In genomic region chr6:164185342-164185920, GRCh38 we compare ENCODE assay signal across 27 cellular contexts.
DNase-seq lines count a peak whose midpoint lies in the region; ATAC-seq and TF ChIP-seq lines count a peak whose summit lies in the region.
"Had no signal": no experiment of that assay in that cellular context is flagged by ENCODE, and none has a peak within 500 bp of the region (broad histone marks: within the 10 kb centered on the region; RNA-seq: fewer than 3 reads in every experiment).

No MANE protein-coding gene starts in this region.

- H3K4me2 ChIP-seq in neural cell (ENCODE audit: low read length) (peak overlapping the region; percentile 32), smooth muscle cell (peak overlapping the region; percentile 38)

- H3K27me3 ChIP-seq in SJCRH30 (no peaks in the 10 kb centered on the region), neural cell (ENCODE audit: insufficient read depth, low read depth, low read length) (no peaks in the 10 kb centered on the region), smooth muscle cell (ENCODE audit: low read depth) (no peaks in the 10 kb centered on the region)
- H3K27me3 ChIP-seq: heart left ventricle, pancreas, right lobe of liver, SJSA1, transverse colon had no signal

- ATAC-seq in HG02678 (IDR thresholded peaks at IDR 0.05; ENCODE audit: unreplicated experiment): no peak
- ATAC-seq: activated CD8-positive, alpha-beta T cell treated with anti-CD3 and anti-CD28 coated beads, Interleukin-2, amount 10 ng/mL, durations not matched to agents 7 days and 5 days; esophagus mucosa; heart left ventricle; naive thymus-derived CD8-positive, alpha-beta T cell; pancreas had no signal

- no peaks in the 10 kb centered on the region for H3K36me3 ChIP-seq in SJCRH30
- no peaks in the 10 kb centered on the region for H3K36me3 ChIP-seq in neural cell (ENCODE audit: insufficient read depth, low read length)
- H3K36me3 ChIP-seq in smooth muscle cell (ENCODE audit: low read depth): no peaks in the 10 kb centered on the region
- H3K36me3 ChIP-seq: adrenal gland, heart left ventricle, pancreas, right lobe of liver, SJSA1, transverse colon, WERI-Rb-1 had no signal

- H3K79me2 ChIP-seq in neural cell (replicated peaks; ENCODE audit: insufficient read depth, low read length) (no peaks in the 10 kb centered on the region), smooth muscle cell (ENCODE audit: low read depth) (no peaks in the 10 kb centered on the region)

- H3F3A ChIP-seq in neural cell (ENCODE audit: insufficient read depth, low read length, poor library complexity, severe bottlenecking): no peaks in the 10 kb centered on the region
- H3F3A ChIP-seq in smooth muscle cell (ENCODE audit: low read depth): no peaks in the 10 kb centered on the region

- H4K20me1 ChIP-seq in neural cell (ENCODE audit: insufficient read depth) (no peaks in the 10 kb centered on the region), smooth muscle cell (ENCODE audit: low read depth) (no peaks in the 10 kb centered on the region)

- peak; percentile 74 for TF ChIP-seq EP300 in neural cell (conservative IDR thresholded peaks at IDR 0.05; ENCODE audit: poor library complexity, severe bottlenecking)

- H3K27ac ChIP-seq in SJCRH30 (no peak overlapping the region), neural cell (ENCODE audit: low read length) (no peak overlapping the region), smooth muscle cell (ENCODE audit: low read depth) (no peak overlapping the region)
- H3K27ac ChIP-seq: adrenal gland, heart left ventricle, pancreas, right lobe of liver, SJSA1, transverse colon, WERI-Rb-1 had no signal

- no peaks in the 10 kb centered on the region for H3K9me2 ChIP-seq in neural cell (ENCODE audit: insufficient read depth, low read length)

- TF ChIP-seq CTCF in neural cell (IDR thresholded peaks at IDR 0.05; ENCODE audit: poor library complexity, severe bottlenecking) (no peak), smooth muscle cell (IDR thresholded peaks at IDR 0.05; ENCODE audit: borderline replicate concordance, insufficient read depth, poor library complexity, severe bottlenecking) (no peak)

- H3K4me1 ChIP-seq in SJCRH30: peaks cover 7% of the 10 kb centered on the region
- H3K4me1 ChIP-seq in smooth muscle cell (ENCODE audit: low read depth): no peaks in the 10 kb centered on the region
- H3K4me1 ChIP-seq: adrenal gland, heart left ventricle, pancreas, SJSA1, transverse colon had no signal

- no peak overlapping the region for H3K4me3 ChIP-seq in SJCRH30
- no peak overlapping the region for H3K4me3 ChIP-seq in neural cell (ENCODE audit: low read length)
- no peak overlapping the region for H3K4me3 ChIP-seq in smooth muscle cell
- H3K4me3 ChIP-seq: adrenal gland, heart left ventricle, pancreas, right lobe of liver, SJSA1, transverse colon had no signal

- WGBS in smooth muscle cell (ENCODE audit: low lambda C conversion rate): 31% methylated on average over 9 of the region's 9 CpGs

- no peak for TF ChIP-seq RAD21 in neural cell (conservative IDR thresholded peaks at IDR 0.05)

- H2AFZ ChIP-seq in neural cell (ENCODE audit: low read depth, low read length): no peak overlapping the region
- peak overlapping the region; percentile 7 for H2AFZ ChIP-seq in smooth muscle cell (ENCODE audit: low read depth)

- H3K9me3 ChIP-seq in SJCRH30 (replicated peaks): no peaks in the 10 kb centered on the region
- H3K9me3 ChIP-seq in neural cell (ENCODE audit: low read length): no peaks in the 10 kb centered on the region
- H3K9me3 ChIP-seq in smooth muscle cell (replicated peaks; ENCODE audit: low read depth): no peaks in the 10 kb centered on the region
- H3K9me3 ChIP-seq: adrenal gland, heart left ventricle, pancreas, right lobe of liver, SJSA1, transverse colon had no signal

- H3K9ac ChIP-seq in neural cell (ENCODE audit: low read length) (no peak overlapping the region), smooth muscle cell (ENCODE audit: low read depth) (no peak overlapping the region)

- DNase-seq in NCI-H1417 treated with DMSO at 0.1 percent for 48 hours (lab: John Stamatoyannopoulos, UW) (peak; percentile 94), SJCRH30 (peak; percentile 35 to 49), smooth muscle cell (lab: John Stamatoyannopoulos, UW; ENCODE audit: unreplicated experiment) (no peak), T-helper 9 cell (no peak), mucosa of gallbladder (ENCODE audit: low spot score) (no peak)
- DNase-seq: activated CD4-positive, alpha-beta T cell treated with anti-CD3 and anti-CD28 coated beads for 4 hours; activated CD8-positive, alpha-beta T cell treated with anti-CD3 and anti-CD28 coated beads, Interleukin-2, amount 10 ng/mL, durations not matched to agents 7 days and 5 days; activated naive CD4-positive, alpha-beta T cell treated with anti-CD3 and anti-CD28 coated beads for 36 hours; adrenal gland; DMS79 treated with DMSO at 0.1 percent for 48 hours; foreskin fibroblast; GF-D8; heart left ventricle; naive thymus-derived CD8-positive, alpha-beta T cell; NCI-H2227 treated with DMSO at 0.1 percent for 48 hours; NCI-H526 treated with DMSO at 0.1 percent for 48 hours; pancreas; right lobe of liver; RPMI8226; stimulated activated CD4-positive, alpha-beta T cell treated with anti-CD3 and anti-CD28 coated beads, Interleukin-12 subunit alpha, Interleukin-12 subunit beta, amount 100 ng/mL, for 4 hours; stimulated activated CD4-positive, alpha-beta T cell treated with anti-CD3 and anti-CD28 coated beads, Interleukin-4, amount 100 ng/mL, for 24 hours; transverse colon; WERI-Rb-1 had no signal

TF ChIP-seq in neural cell, 6 proteins besides CTCF, POLR2A, EP300 and RAD21:
- TF ChIP-seq EZH2 (IDR thresholded peaks at IDR 0.05; ENCODE audit: borderline replicate concordance, insufficient read depth, low read length, poor library complexity, severe bottlenecking) (no peak), SMC3 (conservative IDR thresholded peaks at IDR 0.05; ENCODE audit: poor library complexity) (no peak), REST (IDR thresholded peaks at IDR 0.05; ENCODE audit: borderline replicate concordance) (no peak), POLR2AphosphoS5 (IDR thresholded peaks at IDR 0.05) (peak; percentile 78), MXI1 (conservative IDR thresholded peaks at IDR 0.05; ENCODE audit: poor library complexity, severe bottlenecking) (no peak), TAF1 (IDR thresholded peaks at IDR 0.05; ENCODE audit: low read depth) (no peak)
TF ChIP-seq in neural cell: peak in this region for 1.

Comparison
In these comparisons a context has a peak if more than half of its experiments do, and no peak if none do; other contexts are left out.
1. DNase-seq: peak in NCI-H1417 treated with DMSO at 0.1 percent for 48 hours (single experiment) and SJCRH30 (2 of 2); none in smooth muscle cell (single experiment), T-helper 9 cell (single experiment) and mucosa of gallbladder (single experiment).